Comparison of ENCODE assay signal across 9 cellular contexts in the genomic region with DNA sequence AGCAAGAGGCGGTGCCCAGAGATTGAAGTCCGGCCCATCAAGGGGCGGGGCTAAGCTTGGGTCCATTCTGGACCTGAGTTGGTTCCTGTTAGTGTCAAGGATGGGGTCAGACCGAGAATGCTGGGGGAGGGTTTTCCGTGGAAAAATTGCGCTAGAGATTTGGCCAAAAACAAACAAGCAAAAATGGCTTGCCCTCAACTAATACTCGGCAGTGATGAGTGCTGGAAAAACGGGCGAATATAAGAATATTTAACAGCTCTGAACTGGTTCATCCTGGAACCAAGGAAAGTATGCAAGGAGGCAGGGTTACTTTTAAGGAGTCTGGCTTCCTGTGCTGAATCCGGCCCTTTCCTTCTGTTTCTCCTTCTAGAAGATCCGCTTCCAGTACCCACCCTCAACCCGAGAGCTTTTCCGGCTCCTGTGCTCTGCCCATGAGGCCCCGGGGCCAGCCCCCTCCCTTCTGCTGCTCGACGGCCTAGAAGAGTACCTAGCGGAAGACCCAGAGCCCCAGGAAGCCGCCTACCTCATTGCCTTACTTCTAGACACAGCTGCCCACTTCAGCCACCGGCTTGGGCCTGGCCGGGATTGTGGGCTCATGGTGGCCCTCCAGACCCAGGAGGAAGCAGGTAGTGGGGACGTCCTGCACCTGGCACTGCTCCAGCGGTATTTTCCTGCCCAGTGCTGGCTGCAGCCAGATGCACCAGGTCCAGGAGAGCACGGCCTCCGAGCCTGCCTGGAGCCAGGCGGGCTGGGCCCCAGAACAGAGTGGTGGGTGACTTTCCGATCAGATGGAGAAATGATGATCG. TPM values are rescaled to one million over a fixed set of nuclear protein-coding genes. Genes with fewer than 3 reads are reported as not detected.
DNase-seq lines count a peak whose midpoint lies in the region; ATAC-seq, FAIRE-seq and TF ChIP-seq lines count a peak whose summit lies in the region.
"Had no signal": no experiment of that assay in that cellular context is flagged by ENCODE, and none has a peak within 500 bp of the region (broad histone marks: within the 10 kb centered on the region; RNA-seq: fewer than 3 reads in every experiment).

No MANE protein-coding gene starts in this region.

- DNase-seq in NCI-H1694 (lab: John Stamatoyannopoulos, UW) (peak; percentile 23), dorsolateral prefrontal cortex (peak in 7 of 10 donors; percentile 19 to 58 (median 41)), medulla oblongata (ENCODE audit: extremely low spot score) (no peak), H54 (ENCODE audit: insufficient read length, low spot score) (no peak)
- peak; percentile 94 for DNase-seq in activated CD4-positive, alpha-beta T cell treated with anti-CD3 and anti-CD28 coated beads, Interleukin-2, amount 10 ng/mL, durations not matched to agents 24 days and 14 days

- peak in 3 of 56 donors; percentile 3 to 10 (median 4) for TF ChIP-seq CTCF in dorsolateral prefrontal cortex (IDR thresholded peaks at IDR 0.05 in 54 of 56, conservative IDR thresholded peaks at IDR 0.05 in 2 of 56; ENCODE audit: low read depth in 1 of 56, partially characterized antibody in 56 of 56)

- H3K4me1 ChIP-seq in mesodermal cell (ENCODE audit: control insufficient read depth, insufficient read depth, low read length, poor library complexity, severe bottlenecking) (peaks cover 17% of the 10 kb centered on the region), stomach smooth muscle (ENCODE audit: control insufficient read depth, insufficient read depth, low read length) (peaks cover 42% of the 10 kb centered on the region)

- no peak for TF ChIP-seq POLR2A in H54 (IDR thresholded peaks at IDR 0.05; ENCODE audit: low read depth, low read length)

- H3K4me3 Mint-ChIP-seq in activated CD4-positive, alpha-beta T cell treated with anti-CD3 and anti-CD28 coated beads, Interleukin-2, amount 10 ng/mL, durations not matched to agents 24 days and 14 days: no peak overlapping the region
- H3K4me3 Mint-ChIP-seq: brain had no signal

- H3K27me3 ChIP-seq in dorsolateral prefrontal cortex: no peaks in the 10 kb centered on the region
- no peaks in the 10 kb centered on the region for H3K27me3 ChIP-seq in stomach smooth muscle (ENCODE audit: control insufficient read depth in 1 of 2, insufficient read depth in 2 of 2, low read length in 2 of 2)

- WGBS in mesodermal cell (ENCODE audit: insufficient coverage in 2 of 2), 2 experiments: 38 to 46% methylated on average over 24 to 27 of the region's 27 CpGs

- peak overlapping the region; percentile 22 to 99 (median 77) for H3K4me3 ChIP-seq in dorsolateral prefrontal cortex
- peak overlapping the region; percentile 58 for H3K4me3 ChIP-seq in mesodermal cell (ENCODE audit: extremely low read depth, insufficient read depth, low read length, poor library complexity, severe bottlenecking)
- H3K4me3 ChIP-seq in stomach smooth muscle (ENCODE audit: low read length in 2 of 2): peak overlapping the region; percentile 51 to 90

- peak; percentile 37 for ATAC-seq in GM18511 (IDR thresholded peaks at IDR 0.05; ENCODE audit: unreplicated experiment)

- peaks cover 17% of the 10 kb centered on the region for H3K36me3 Mint-ChIP-seq in activated CD4-positive, alpha-beta T cell treated with anti-CD3 and anti-CD28 coated beads, Interleukin-2, amount 10 ng/mL, durations not matched to agents 24 days and 14 days (ENCODE audit: low read depth)

- no peaks in the 10 kb centered on the region for H3K9me3 ChIP-seq in mesodermal cell (ENCODE audit: control insufficient read depth, low read length)
- no peaks in the 10 kb centered on the region for H3K9me3 ChIP-seq in stomach smooth muscle (ENCODE audit: control insufficient read depth in 2 of 2, low read length in 2 of 2)

- peak overlapping the region; percentile 34 to 99 (median 93) for H3K27ac ChIP-seq in dorsolateral prefrontal cortex
- peak overlapping the region; percentile 46 for H3K27ac ChIP-seq in mesodermal cell (ENCODE audit: low read depth, low read length, severe bottlenecking)
- H3K27ac ChIP-seq in stomach smooth muscle (ENCODE audit: low read length): peak overlapping the region; percentile 94

- no peaks in the 10 kb centered on the region for H3K9me3 Mint-ChIP-seq in activated CD4-positive, alpha-beta T cell treated with anti-CD3 and anti-CD28 coated beads, Interleukin-2, amount 10 ng/mL, durations not matched to agents 24 days and 14 days
- H3K9me3 Mint-ChIP-seq: brain had no signal

- peaks cover 32% of the 10 kb centered on the region for H3K4me1 Mint-ChIP-seq in activated CD4-positive, alpha-beta T cell treated with anti-CD3 and anti-CD28 coated beads, Interleukin-2, amount 10 ng/mL, durations not matched to agents 24 days and 14 days

- intact Hi-C loops in activated CD4-positive, alpha-beta T cell treated with anti-CD3 and anti-CD28 coated beads, Interleukin-2, amount 10 ng/mL, durations not matched to agents 24 days and 14 days (cut with micrococcal nuclease): loop anchor here (1.0 to 2.0 kb wide), 2 partner anchors 60 to 129 kb away; partner anchors contain the start of genes ODAD3, PRKCSH and ZNF653
- intact Hi-C loops in dorsolateral prefrontal cortex (cut with DNase I): loop anchor here (2.0 to 5.0 kb wide), 3 partner anchors 29 to 107 kb away; partner anchors contain the start of genes CCDC159 (in 1 of the 2), ELAVL3 (in 1 of the 2), TMEM205 (in 1 of the 2) and TSPAN16 (in 1 of the 2)

- peak overlapping the region; percentile 64 to 82 for H3K9ac ChIP-seq in stomach smooth muscle (ENCODE audit: low read length in 2 of 2)

- peaks cover 24% of the 10 kb centered on the region for H3K36me3 ChIP-seq in mesodermal cell (ENCODE audit: control insufficient read depth, insufficient read depth, low read length)
- H3K36me3 ChIP-seq in stomach smooth muscle (ENCODE audit: control insufficient read depth in 2 of 2, insufficient read depth in 2 of 2, low read length in 2 of 2): no peaks in the 10 kb centered on the region

- H3K27me3 Mint-ChIP-seq in activated CD4-positive, alpha-beta T cell treated with anti-CD3 and anti-CD28 coated beads, Interleukin-2, amount 10 ng/mL, durations not matched to agents 24 days and 14 days: no peaks in the 10 kb centered on the region
- H3K27me3 Mint-ChIP-seq: brain had no signal

- FAIRE-seq in H54 (lab: Jason Lieb, UNC): no peak

- H3K27ac Mint-ChIP-seq in activated CD4-positive, alpha-beta T cell treated with anti-CD3 and anti-CD28 coated beads, Interleukin-2, amount 10 ng/mL, durations not matched to agents 24 days and 14 days: no peak overlapping the region

RNA-seq across cellular contexts. Expression of gene SWSAP1, which starts 0.9 kb away (rescaled TPM):
- total RNA-seq in activated CD4-positive, alpha-beta T cell treated with anti-CD3 and anti-CD28 coated beads, Interleukin-2, amount 10 ng/mL, durations not matched to agents 24 days and 14 days: 2.3 and 2.6 TPM in 2 replicates
- 1 to 10 TPM in 67 of 120 experiments, under 1 TPM in 52, not detected in 1; 0.29 to 2.7 (median 1.1) TPM for total RNA-seq in dorsolateral prefrontal cortex
- 1.6 TPM for polyA plus RNA-seq in mesodermal cell (2013, experiment 1 of 2)
- 1.4 TPM for polyA plus RNA-seq in mesodermal cell (2013, experiment 2 of 2)

RNA-seq across cellular contexts. Expression of gene EPOR, which starts 8.8 kb away (rescaled TPM):
- 7.2 and 7.7 TPM in 2 replicates for total RNA-seq in activated CD4-positive, alpha-beta T cell treated with anti-CD3 and anti-CD28 coated beads, Interleukin-2, amount 10 ng/mL, durations not matched to agents 24 days and 14 days
- 10 to 100 TPM in 61 of 120 experiments, 1 to 10 TPM in 59; 5.5 to 25.9 (median 10.1) TPM for total RNA-seq in dorsolateral prefrontal cortex
- polyA plus RNA-seq in mesodermal cell (2013, experiment 1 of 2): 15.2 TPM
- 16.7 TPM for polyA plus RNA-seq in mesodermal cell (2013, experiment 2 of 2)

RNA-seq across cellular contexts. Expression of gene PLPPR2, which starts 20.1 kb away (rescaled TPM):
- 2.3 TPM in 2 replicates for total RNA-seq in activated CD4-positive, alpha-beta T cell treated with anti-CD3 and anti-CD28 coated beads, Interleukin-2, amount 10 ng/mL, durations not matched to agents 24 days and 14 days
- 100 to 1,000 TPM in 2 of 120 experiments, 10 to 100 TPM in 118; 42.8 to 103 (median 77.0) TPM for total RNA-seq in dorsolateral prefrontal cortex
- 13.9 TPM for polyA plus RNA-seq in mesodermal cell (2013, experiment 1 of 2)
- 12.2 TPM for polyA plus RNA-seq in mesodermal cell (2013, experiment 2 of 2)

RNA-seq across cellular contexts. Expression of gene CCDC159, which starts 29.0 kb away (rescaled TPM):
- 11.7 and 14.8 TPM in 2 replicates for total RNA-seq in activated CD4-positive, alpha-beta T cell treated with anti-CD3 and anti-CD28 coated beads, Interleukin-2, amount 10 ng/mL, durations not matched to agents 24 days and 14 days
- 100 to 1,000 TPM in 3 of 120 experiments, 10 to 100 TPM in 117; 31.2 to 104 (median 61.7) TPM for total RNA-seq in dorsolateral prefrontal cortex
- polyA plus RNA-seq in mesodermal cell (2013, experiment 1 of 2): 8.5 TPM
- polyA plus RNA-seq in mesodermal cell (2013, experiment 2 of 2): 9.8 TPM

RNA-seq across cellular contexts. Expression of gene TMEM205, which starts 29.3 kb away (rescaled TPM):
- total RNA-seq in activated CD4-positive, alpha-beta T cell treated with anti-CD3 and anti-CD28 coated beads, Interleukin-2, amount 10 ng/mL, durations not matched to agents 24 days and 14 days: 29.9 and 34.2 TPM in 2 replicates
- 100 to 1,000 TPM in 46 of 120 experiments, 10 to 100 TPM in 74; 70.3 to 122 (median 96.4) TPM for total RNA-seq in dorsolateral prefrontal cortex
- polyA plus RNA-seq in mesodermal cell (2013, experiment 1 of 2): 55.4 TPM
- 41.9 TPM for polyA plus RNA-seq in mesodermal cell (2013, experiment 2 of 2)

Comparison
In these comparisons a context has a peak if more than half of its experiments do, and no peak if none do; other contexts are left out.
1. DNase-seq: peak in NCI-H1694 (single experiment), activated CD4-positive, alpha-beta T cell treated with anti-CD3 and anti-CD28 coated beads, Interleukin-2, amount 10 ng/mL, durations not matched to agents 24 days and 14 days (single experiment) and dorsolateral prefrontal cortex (7 of 10); none in medulla oblongata (single experiment) and H54 (single experiment).
2. RNA of gene PLPPR2, which starts 20.1 kb away (total RNA-seq): 42.8 to 103 TPM in dorsolateral prefrontal cortex; 2.3 TPM in activated CD4-positive, alpha-beta T cell treated with anti-CD3 and anti-CD28 coated beads, Interleukin-2, amount 10 ng/mL, durations not matched to agents 24 days and 14 days; every median in the first group is over 10 times any median in the second.
3. Peak in every context shown above with its lines, with median percentiles within 50 percentile points of each other: H3K27ac ChIP-seq and H3K4me3 ChIP-seq.